In the genomic region with DNA sequence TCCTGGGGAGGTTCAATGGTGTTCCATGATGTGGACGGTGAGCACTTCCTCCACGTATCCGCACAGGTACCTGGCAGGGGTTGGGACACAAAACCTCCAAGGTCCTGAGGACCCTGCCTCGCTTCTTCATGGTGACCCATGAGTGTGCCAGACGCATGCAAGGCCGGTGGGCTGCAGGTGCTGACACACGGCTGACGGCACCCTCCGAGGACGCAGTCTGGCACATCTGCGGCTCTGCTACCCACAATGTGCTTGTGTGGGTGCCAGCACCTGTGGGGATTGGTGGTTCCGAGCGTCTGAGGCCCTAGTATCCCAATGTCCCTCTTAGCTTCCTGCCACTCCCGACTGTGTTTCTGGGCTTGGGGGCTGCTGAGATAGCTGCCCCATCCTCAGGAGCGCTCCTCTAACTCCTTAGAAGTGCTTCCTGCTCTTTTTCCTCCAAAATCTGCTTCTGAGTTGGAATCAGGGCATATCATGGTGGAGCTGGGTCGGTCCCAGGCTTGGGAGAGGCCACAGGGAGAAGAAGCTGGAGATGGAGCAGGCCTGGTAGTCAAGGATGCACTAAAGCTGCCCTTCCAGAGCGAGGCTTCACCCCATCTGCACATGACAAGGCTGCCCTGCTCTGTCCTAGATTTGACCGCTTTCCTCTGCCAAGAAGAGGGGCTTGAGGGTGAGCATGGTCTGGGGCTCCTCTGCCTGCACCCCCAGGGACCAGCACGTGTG, we compare ENCODE assay signal across 1 cellular context.
A peak's percentile ranks its signal among the peaks of the same experiment; 100 is the strongest.
TF ChIP-seq lines count a peak whose summit lies in the region.

No MANE protein-coding gene starts in this region.

TF ChIP-seq in HepG2, 621 proteins besides CTCF, POLR2A, EP300 and RAD21 (continues in another document):
- TF ChIP-seq ZFYVE20 (CRISPR knock-in tag; IDR thresholded peaks at IDR 0.05; ENCODE audit: borderline replicate concordance, low read depth) (no peak), SETDB1 (CRISPR knock-in tag; IDR thresholded peaks at IDR 0.05; ENCODE audit: borderline replicate concordance) (no peak), AGO2 (optimal IDR thresholded peaks at IDR 0.05; ENCODE audit: low read depth, low read length) (peak; percentile 13), POLR2G (IDR thresholded peaks at IDR 0.05; ENCODE audit: low read depth, low read length) (no peak), NFYC (CRISPR knock-in tag; IDR thresholded peaks at IDR 0.05) (no peak), ELF4 (CRISPR knock-in tag; IDR thresholded peaks at IDR 0.05; ENCODE audit: borderline replicate concordance) (no peak), ZNF678 (CRISPR knock-in tag; IDR thresholded peaks at IDR 0.05) (no peak), ARNT2 (CRISPR knock-in tag; IDR thresholded peaks at IDR 0.05; ENCODE audit: low read depth) (no peak), POLR2AphosphoS2 (IDR thresholded peaks at IDR 0.05; ENCODE audit: low read depth, low read length) (no peak), NBN (conservative IDR thresholded peaks at IDR 0.05) (no peak), ZNF383 (CRISPR knock-in tag; IDR thresholded peaks at IDR 0.05; ENCODE audit: borderline replicate concordance) (no peak), MEF2D (CRISPR knock-in tag; IDR thresholded peaks at IDR 0.05) (0 out of 2 replicates have a peak, but pooled peaks have one; percentile 31), KDM1A (CRISPR knock-in tag; IDR thresholded peaks at IDR 0.05) (no peak), SMARCE1 (IDR thresholded peaks at IDR 0.05; ENCODE audit: borderline replicate concordance) (no peak), PAX8 (CRISPR knock-in tag; IDR thresholded peaks at IDR 0.05; ENCODE audit: borderline replicate concordance) (no peak), KDM4B (CRISPR knock-in tag; IDR thresholded peaks at IDR 0.05) (no peak), ZNF124 (CRISPR knock-in tag; IDR thresholded peaks at IDR 0.05) (no peak), SIN3A (IDR thresholded peaks at IDR 0.05; ENCODE audit: borderline replicate concordance, low read depth, low read length) (no peak), MAFG (CRISPR knock-in tag; IDR thresholded peaks at IDR 0.05) (no peak), TMF1 (CRISPR knock-in tag; IDR thresholded peaks at IDR 0.05; ENCODE audit: low read depth) (no peak), MXD4 (CRISPR knock-in tag; IDR thresholded peaks at IDR 0.05) (no peak), ZNF841 (CRISPR knock-in tag; IDR thresholded peaks at IDR 0.05; ENCODE audit: borderline replicate concordance) (no peak), RXRA (CRISPR knock-in tag; IDR thresholded peaks at IDR 0.05) (peak; percentile 43; the same call in 1 of the 2 replicates), ERF (CRISPR knock-in tag; IDR thresholded peaks at IDR 0.05) (no peak), SMYD3 (CRISPR knock-in tag; IDR thresholded peaks at IDR 0.05) (no peak)
- TF ChIP-seq, protein P1, sequence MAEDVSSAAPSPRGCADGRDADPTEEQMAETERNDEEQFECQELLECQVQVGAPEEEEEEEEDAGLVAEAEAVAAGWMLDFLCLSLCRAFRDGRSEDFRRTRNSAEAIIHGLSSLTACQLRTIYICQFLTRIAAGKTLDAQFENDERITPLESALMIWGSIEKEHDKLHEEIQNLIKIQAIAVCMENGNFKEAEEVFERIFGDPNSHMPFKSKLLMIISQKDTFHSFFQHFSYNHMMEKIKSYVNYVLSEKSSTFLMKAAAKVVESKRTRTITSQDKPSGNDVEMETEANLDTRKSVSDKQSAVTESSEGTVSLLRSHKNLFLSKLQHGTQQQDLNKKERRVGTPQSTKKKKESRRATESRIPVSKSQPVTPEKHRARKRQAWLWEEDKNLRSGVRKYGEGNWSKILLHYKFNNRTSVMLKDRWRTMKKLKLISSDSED (CRISPR knock-in tag; IDR thresholded peaks at IDR 0.05): no peak
- TF ChIP-seq, protein P2, sequence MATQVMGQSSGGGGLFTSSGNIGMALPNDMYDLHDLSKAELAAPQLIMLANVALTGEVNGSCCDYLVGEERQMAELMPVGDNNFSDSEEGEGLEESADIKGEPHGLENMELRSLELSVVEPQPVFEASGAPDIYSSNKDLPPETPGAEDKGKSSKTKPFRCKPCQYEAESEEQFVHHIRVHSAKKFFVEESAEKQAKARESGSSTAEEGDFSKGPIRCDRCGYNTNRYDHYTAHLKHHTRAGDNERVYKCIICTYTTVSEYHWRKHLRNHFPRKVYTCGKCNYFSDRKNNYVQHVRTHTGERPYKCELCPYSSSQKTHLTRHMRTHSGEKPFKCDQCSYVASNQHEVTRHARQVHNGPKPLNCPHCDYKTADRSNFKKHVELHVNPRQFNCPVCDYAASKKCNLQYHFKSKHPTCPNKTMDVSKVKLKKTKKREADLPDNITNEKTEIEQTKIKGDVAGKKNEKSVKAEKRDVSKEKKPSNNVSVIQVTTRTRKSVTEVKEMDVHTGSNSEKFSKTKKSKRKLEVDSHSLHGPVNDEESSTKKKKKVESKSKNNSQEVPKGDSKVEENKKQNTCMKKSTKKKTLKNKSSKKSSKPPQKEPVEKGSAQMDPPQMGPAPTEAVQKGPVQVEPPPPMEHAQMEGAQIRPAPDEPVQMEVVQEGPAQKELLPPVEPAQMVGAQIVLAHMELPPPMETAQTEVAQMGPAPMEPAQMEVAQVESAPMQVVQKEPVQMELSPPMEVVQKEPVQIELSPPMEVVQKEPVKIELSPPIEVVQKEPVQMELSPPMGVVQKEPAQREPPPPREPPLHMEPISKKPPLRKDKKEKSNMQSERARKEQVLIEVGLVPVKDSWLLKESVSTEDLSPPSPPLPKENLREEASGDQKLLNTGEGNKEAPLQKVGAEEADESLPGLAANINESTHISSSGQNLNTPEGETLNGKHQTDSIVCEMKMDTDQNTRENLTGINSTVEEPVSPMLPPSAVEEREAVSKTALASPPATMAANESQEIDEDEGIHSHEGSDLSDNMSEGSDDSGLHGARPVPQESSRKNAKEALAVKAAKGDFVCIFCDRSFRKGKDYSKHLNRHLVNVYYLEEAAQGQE (IDR thresholded peaks at IDR 0.05; ENCODE audit: borderline replicate concordance in 1 of 2, low read depth in 1 of 2, low read length in 2 of 2): no peak
- TF ChIP-seq, protein P3, sequence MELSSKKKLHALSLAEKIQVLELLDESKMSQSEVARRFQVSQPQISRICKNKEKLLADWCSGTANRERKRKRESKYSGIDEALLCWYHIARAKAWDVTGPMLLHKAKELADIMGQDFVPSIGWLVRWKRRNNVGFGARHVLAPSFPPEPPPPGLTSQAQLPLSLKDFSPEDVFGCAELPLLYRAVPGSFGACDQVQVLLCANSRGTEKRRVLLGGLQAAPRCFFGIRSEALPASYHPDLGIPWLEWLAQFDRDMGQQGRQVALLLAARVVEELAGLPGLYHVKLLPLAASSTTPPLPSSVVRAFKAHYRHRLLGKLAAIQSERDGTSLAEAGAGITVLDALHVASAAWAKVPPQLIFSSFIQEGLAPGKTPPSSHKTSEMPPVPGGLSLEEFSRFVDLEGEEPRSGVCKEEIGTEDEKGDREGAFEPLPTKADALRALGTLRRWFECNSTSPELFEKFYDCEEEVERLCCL (CRISPR knock-in tag; IDR thresholded peaks at IDR 0.05; ENCODE audit: borderline replicate concordance): 0 out of 2 replicates have a peak, but pooled peaks have one; percentile 38
- TF ChIP-seq, protein P4, sequence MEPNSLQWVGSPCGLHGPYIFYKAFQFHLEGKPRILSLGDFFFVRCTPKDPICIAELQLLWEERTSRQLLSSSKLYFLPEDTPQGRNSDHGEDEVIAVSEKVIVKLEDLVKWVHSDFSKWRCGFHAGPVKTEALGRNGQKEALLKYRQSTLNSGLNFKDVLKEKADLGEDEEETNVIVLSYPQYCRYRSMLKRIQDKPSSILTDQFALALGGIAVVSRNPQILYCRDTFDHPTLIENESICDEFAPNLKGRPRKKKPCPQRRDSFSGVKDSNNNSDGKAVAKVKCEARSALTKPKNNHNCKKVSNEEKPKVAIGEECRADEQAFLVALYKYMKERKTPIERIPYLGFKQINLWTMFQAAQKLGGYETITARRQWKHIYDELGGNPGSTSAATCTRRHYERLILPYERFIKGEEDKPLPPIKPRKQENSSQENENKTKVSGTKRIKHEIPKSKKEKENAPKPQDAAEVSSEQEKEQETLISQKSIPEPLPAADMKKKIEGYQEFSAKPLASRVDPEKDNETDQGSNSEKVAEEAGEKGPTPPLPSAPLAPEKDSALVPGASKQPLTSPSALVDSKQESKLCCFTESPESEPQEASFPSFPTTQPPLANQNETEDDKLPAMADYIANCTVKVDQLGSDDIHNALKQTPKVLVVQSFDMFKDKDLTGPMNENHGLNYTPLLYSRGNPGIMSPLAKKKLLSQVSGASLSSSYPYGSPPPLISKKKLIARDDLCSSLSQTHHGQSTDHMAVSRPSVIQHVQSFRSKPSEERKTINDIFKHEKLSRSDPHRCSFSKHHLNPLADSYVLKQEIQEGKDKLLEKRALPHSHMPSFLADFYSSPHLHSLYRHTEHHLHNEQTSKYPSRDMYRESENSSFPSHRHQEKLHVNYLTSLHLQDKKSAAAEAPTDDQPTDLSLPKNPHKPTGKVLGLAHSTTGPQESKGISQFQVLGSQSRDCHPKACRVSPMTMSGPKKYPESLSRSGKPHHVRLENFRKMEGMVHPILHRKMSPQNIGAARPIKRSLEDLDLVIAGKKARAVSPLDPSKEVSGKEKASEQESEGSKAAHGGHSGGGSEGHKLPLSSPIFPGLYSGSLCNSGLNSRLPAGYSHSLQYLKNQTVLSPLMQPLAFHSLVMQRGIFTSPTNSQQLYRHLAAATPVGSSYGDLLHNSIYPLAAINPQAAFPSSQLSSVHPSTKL (CRISPR knock-in tag; IDR thresholded peaks at IDR 0.05): no peak
- TF ChIP-seq, protein P5, sequence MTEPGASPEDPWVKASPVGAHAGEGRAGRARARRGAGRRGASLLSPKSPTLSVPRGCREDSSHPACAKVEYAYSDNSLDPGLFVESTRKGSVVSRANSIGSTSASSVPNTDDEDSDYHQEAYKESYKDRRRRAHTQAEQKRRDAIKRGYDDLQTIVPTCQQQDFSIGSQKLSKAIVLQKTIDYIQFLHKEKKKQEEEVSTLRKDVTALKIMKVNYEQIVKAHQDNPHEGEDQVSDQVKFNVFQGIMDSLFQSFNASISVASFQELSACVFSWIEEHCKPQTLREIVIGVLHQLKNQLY (CRISPR knock-in tag; IDR thresholded peaks at IDR 0.05): no peak
- TF ChIP-seq, protein P6, sequence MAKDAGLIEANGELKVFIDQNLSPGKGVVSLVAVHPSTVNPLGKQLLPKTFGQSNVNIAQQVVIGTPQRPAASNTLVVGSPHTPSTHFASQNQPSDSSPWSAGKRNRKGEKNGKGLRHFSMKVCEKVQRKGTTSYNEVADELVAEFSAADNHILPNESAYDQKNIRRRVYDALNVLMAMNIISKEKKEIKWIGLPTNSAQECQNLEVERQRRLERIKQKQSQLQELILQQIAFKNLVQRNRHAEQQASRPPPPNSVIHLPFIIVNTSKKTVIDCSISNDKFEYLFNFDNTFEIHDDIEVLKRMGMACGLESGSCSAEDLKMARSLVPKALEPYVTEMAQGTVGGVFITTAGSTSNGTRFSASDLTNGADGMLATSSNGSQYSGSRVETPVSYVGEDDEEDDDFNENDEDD (CRISPR knock-in tag; IDR thresholded peaks at IDR 0.05; ENCODE audit: borderline replicate concordance): no peak
- TF ChIP-seq, protein P7, sequence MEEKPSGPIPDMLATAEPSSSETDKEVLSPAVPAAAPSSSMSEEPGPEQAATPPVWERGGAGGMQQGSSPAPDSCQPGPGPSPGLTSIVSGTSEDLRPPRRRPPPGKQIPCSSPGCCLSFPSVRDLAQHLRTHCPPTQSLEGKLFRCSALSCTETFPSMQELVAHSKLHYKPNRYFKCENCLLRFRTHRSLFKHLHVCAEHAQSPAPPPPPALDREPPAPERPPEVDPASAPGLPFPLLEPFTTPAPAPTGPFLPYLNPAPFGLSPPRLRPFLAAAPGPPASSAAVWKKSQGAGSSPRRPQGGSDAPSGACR (CRISPR knock-in tag; IDR thresholded peaks at IDR 0.05): no peak
- TF ChIP-seq, protein P8, sequence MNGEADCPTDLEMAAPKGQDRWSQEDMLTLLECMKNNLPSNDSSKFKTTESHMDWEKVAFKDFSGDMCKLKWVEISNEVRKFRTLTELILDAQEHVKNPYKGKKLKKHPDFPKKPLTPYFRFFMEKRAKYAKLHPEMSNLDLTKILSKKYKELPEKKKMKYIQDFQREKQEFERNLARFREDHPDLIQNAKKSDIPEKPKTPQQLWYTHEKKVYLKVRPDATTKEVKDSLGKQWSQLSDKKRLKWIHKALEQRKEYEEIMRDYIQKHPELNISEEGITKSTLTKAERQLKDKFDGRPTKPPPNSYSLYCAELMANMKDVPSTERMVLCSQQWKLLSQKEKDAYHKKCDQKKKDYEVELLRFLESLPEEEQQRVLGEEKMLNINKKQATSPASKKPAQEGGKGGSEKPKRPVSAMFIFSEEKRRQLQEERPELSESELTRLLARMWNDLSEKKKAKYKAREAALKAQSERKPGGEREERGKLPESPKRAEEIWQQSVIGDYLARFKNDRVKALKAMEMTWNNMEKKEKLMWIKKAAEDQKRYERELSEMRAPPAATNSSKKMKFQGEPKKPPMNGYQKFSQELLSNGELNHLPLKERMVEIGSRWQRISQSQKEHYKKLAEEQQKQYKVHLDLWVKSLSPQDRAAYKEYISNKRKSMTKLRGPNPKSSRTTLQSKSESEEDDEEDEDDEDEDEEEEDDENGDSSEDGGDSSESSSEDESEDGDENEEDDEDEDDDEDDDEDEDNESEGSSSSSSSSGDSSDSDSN (CRISPR knock-in tag; IDR thresholded peaks at IDR 0.05): no peak
- TF ChIP-seq, protein P9, sequence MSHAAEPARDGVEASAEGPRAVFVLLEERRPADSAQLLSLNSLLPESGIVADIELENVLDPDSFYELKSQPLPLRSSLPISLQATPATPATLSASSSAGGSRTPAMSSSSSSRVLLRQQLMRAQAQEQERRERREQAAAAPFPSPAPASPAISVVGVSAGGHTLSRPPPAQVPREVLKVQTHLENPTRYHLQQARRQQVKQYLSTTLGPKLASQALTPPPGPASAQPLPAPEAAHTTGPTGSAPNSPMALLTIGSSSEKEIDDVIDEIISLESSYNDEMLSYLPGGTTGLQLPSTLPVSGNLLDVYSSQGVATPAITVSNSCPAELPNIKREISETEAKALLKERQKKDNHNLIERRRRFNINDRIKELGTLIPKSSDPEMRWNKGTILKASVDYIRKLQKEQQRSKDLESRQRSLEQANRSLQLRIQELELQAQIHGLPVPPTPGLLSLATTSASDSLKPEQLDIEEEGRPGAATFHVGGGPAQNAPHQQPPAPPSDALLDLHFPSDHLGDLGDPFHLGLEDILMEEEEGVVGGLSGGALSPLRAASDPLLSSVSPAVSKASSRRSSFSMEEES (CRISPR knock-in tag; IDR thresholded peaks at IDR 0.05): no peak
- TF ChIP-seq, protein P10, sequence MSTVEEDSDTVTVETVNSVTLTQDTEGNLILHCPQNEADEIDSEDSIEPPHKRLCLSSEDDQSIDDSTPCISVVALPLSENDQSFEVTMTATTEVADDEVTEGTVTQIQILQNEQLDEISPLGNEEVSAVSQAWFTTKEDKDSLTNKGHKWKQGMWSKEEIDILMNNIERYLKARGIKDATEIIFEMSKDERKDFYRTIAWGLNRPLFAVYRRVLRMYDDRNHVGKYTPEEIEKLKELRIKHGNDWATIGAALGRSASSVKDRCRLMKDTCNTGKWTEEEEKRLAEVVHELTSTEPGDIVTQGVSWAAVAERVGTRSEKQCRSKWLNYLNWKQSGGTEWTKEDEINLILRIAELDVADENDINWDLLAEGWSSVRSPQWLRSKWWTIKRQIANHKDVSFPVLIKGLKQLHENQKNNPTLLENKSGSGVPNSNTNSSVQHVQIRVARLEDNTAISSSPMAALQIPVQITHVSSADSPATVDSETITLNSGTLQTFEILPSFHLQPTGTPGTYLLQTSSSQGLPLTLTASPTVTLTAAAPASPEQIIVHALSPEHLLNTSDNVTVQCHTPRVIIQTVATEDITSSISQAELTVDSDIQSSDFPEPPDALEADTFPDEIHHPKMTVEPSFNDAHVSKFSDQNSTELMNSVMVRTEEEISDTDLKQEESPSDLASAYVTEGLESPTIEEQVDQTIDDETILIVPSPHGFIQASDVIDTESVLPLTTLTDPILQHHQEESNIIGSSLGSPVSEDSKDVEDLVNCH (CRISPR knock-in tag; IDR thresholded peaks at IDR 0.05): no peak
